ENCODE assay signal across 8 cellular contexts in genomic region chr7:25098096-25099046, GRCh38. TPM values are rescaled to one million over a fixed set of nuclear protein-coding genes. Genes with fewer than 3 reads are reported as not detected.
DNase-seq lines count a peak whose midpoint lies in the region; ATAC-seq and TF ChIP-seq lines count a peak whose summit lies in the region.

No MANE protein-coding gene starts in this region.

- no peaks in the 10 kb centered on the region for H3K4me1 ChIP-seq in Panc1 (ENCODE audit: control insufficient read depth, insufficient read depth, low read length)
- peaks cover 0 to 3% of the 10 kb centered on the region in 2 donors for H3K4me1 ChIP-seq in neuronal stem cell (ENCODE audit: control insufficient read depth in 2 of 2, insufficient read depth in 1 of 2, low read depth in 1 of 2, low read length in 2 of 2)
- H3K4me1 ChIP-seq in thyroid gland = no peaks in the 10 kb centered on the region

- no peaks in the 10 kb centered on the region for H3K27me3 Mint-ChIP-seq in activated T-cell treated with anti-CD3 and anti-CD28 coated beads, Interleukin-2, amount 50 U/mL, for 72 hours (ENCODE audit: low read depth)

- H4K8ac ChIP-seq in neuronal stem cell (ENCODE audit: low read depth, low read length) = no peak overlapping the region

- no peak overlapping the region for H3K27ac Mint-ChIP-seq in activated T-cell treated with anti-CD3 and anti-CD28 coated beads, Interleukin-2, amount 50 U/mL, for 72 hours

- H3K27me3 ChIP-seq in BJ (ENCODE audit: control insufficient read depth, insufficient read depth, low read length) (no peaks in the 10 kb centered on the region), Panc1 (ENCODE audit: control insufficient read depth, insufficient read depth, low read length) (no peaks in the 10 kb centered on the region), neuronal stem cell (ENCODE audit: control insufficient read depth in 3 of 3, insufficient read depth in 3 of 3, low read depth in 1 of 3, low read length in 3 of 3) (peaks cover 0 to 5% (median 0%) of the 10 kb centered on the region in 3 experiments), thyroid gland (no peaks in the 10 kb centered on the region)

- no peaks in the 10 kb centered on the region for H3K36me3 Mint-ChIP-seq in activated T-cell treated with anti-CD3 and anti-CD28 coated beads, Interleukin-2, amount 50 U/mL, for 72 hours (ENCODE audit: insufficient read depth in 2 of 2)

- intact Hi-C loops in Panc1 (cut with micrococcal nuclease; ENCODE audit: unreplicated experiment) = loop anchor here (1.0 to 10.0 kb wide), 2 partner anchors 286 to 384 kb away; no protein-coding TSS in a partner anchor
- intact Hi-C loops in thyroid gland (cut with DNase I) = no loop called here

- H3K9me3 Mint-ChIP-seq in activated T-cell treated with anti-CD3 and anti-CD28 coated beads, Interleukin-2, amount 50 U/mL, for 72 hours = no peaks in the 10 kb centered on the region

- no peak overlapping the region for H3K4me2 ChIP-seq in neuronal stem cell (ENCODE audit: insufficient read depth, low read length, poor library complexity, severe bottlenecking)

- POLR2A ChIA-PET in BJ (lab: Charles Lee) = no interaction called here
- POLR2A ChIA-PET in Panc1 (lab: Charles Lee) = interaction anchor here (0.7 to 1.3 kb wide), 2 partner anchors 27 to 90 kb away, joined by 6 to 8 read pairs; no protein-coding TSS in a partner anchor

- no peak overlapping the region for H3K4me3 Mint-ChIP-seq in activated T-cell treated with anti-CD3 and anti-CD28 coated beads, Interleukin-2, amount 50 U/mL, for 72 hours

- H2BK12ac ChIP-seq in neuronal stem cell (ENCODE audit: low read length) = no peak overlapping the region

- H2BK15ac ChIP-seq in neuronal stem cell (ENCODE audit: low read length) = no peak overlapping the region

- H3K79me1 ChIP-seq in neuronal stem cell (ENCODE audit: low read depth, low read length) = no peaks in the 10 kb centered on the region

- WGBS in neuronal stem cell (ENCODE audit: extremely low coverage in 2 of 2, insufficient read length in 2 of 2, insufficient replicate concordance in 1 of 2), 2 donors = no CpG with 5 or more reads among the region's 11 CpGs
- 34 to 35% methylated on average over 11 of the region's 11 CpGs for WGBS in thyroid gland, 2 donors

- H2BK120ac ChIP-seq in neuronal stem cell (ENCODE audit: low read depth, low read length) = no peak overlapping the region

- peak; percentile 65 for ATAC-seq in GM19372 (IDR thresholded peaks at IDR 0.05; ENCODE audit: low read depth, unreplicated experiment)
- ATAC-seq in Panc1 = peak; percentile 88
- peak; percentile 74 to 79 for ATAC-seq in activated T-cell treated with anti-CD3 and anti-CD28 coated beads, Interleukin-2, amount 50 U/mL, for 72 hours (replicated peaks in 1 of 2)

- H3K4me1 Mint-ChIP-seq in activated T-cell treated with anti-CD3 and anti-CD28 coated beads, Interleukin-2, amount 50 U/mL, for 72 hours (ENCODE audit: low read depth) = peaks cover 13% of the 10 kb centered on the region

- H2AFZ ChIP-seq in neuronal stem cell (ENCODE audit: low read length) = peak overlapping the region; percentile 42

- CTCF ChIA-PET in BJ (lab: Yijun Ruan, JAX) (interaction anchor here (0.6 to 14.8 kb wide), 41 partner anchors 8 to 1519 kb away, joined by 3 to 355 read pairs (median 4); partner anchors contain the start of genes CYCS and OSBPL3), Panc1 (lab: Charles Lee) (interaction anchor here (0.5 to 1.7 kb wide), 4 partner anchors 14 to 286 kb away, joined by 3 to 12 read pairs (median 4); a partner anchor contains a TSS)

- H2BK5ac ChIP-seq in neuronal stem cell (ENCODE audit: low read length) = no peak overlapping the region

- no peak overlapping the region for H3K18ac ChIP-seq in neuronal stem cell (ENCODE audit: low read length)

- H3K4me3 ChIP-seq in BJ (ENCODE audit: low read depth, low read length) = no peak overlapping the region
- no peak overlapping the region for H3K4me3 ChIP-seq in Panc1 (ENCODE audit: low read depth in 2 of 2, low read length in 2 of 2)
- H3K4me3 ChIP-seq in neuronal stem cell (ENCODE audit: low read length in 2 of 2) = no peak overlapping the region
- H3K4me3 ChIP-seq in thyroid gland (replicated peaks in 1 of 3) = no peak overlapping the region

- TF ChIP-seq POLR2A in thyroid gland (IDR thresholded peaks at IDR 0.05) = no peak

- no peak overlapping the region for H3K4ac ChIP-seq in neuronal stem cell (ENCODE audit: low read length)

- in situ Hi-C loops in Panc1 (cut with HindIII; ENCODE audit: low pct_unique_long_range_greater_than_20kb, low sequenced_read_pairs) = no loop called here

- no peak overlapping the region for H3K14ac ChIP-seq in neuronal stem cell (ENCODE audit: low read length)

- H3K9ac ChIP-seq in neuronal stem cell (ENCODE audit: low read depth, low read length, poor library complexity) = no peak overlapping the region

- BruUV-seq in Panc1 (replicated peaks; lab: Mats Ljungman, UMichigan) = no TSS peak

- no peak overlapping the region for H4K91ac ChIP-seq in neuronal stem cell (ENCODE audit: low read depth, low read length, poor library complexity)

- no peaks in the 10 kb centered on the region for H3K9me3 ChIP-seq in Panc1 (ENCODE audit: control insufficient read depth, insufficient read depth, low read depth, low read length)
- H3K9me3 ChIP-seq in neuronal stem cell (replicated peaks in 1 of 2; ENCODE audit: control insufficient read depth in 2 of 2, insufficient read depth in 1 of 2, low read depth in 1 of 2, low read length in 2 of 2) = no peaks in the 10 kb centered on the region
- H3K9me3 ChIP-seq in thyroid gland = no peaks in the 10 kb centered on the region

- DNase-seq in BJ (ENCODE audit: low read depth) (no peak), HUDEP-2 (lab: John Stamatoyannopoulos, UW; ENCODE audit: unreplicated experiment in 76 of 76) (peak in 49 of 76 experiments; percentile 5 to 69 (median 35)), Panc1 (ENCODE audit: low read depth, low spot score) (no peak), fibroblast of the conjunctiva (ENCODE audit: low read depth) (peak; percentile 68), neuronal stem cell (ENCODE audit: low spot score) (peak; percentile 46), thyroid gland (peak; percentile 42 to 53)
- peak; percentile 59 to 63 for DNase-seq in activated T-cell treated with anti-CD3 and anti-CD28 coated beads, Interleukin-2, amount 50 U/mL, for 72 hours

- TF ChIP-seq CTCF in BJ (IDR thresholded peaks at IDR 0.05; ENCODE audit: insufficient read depth, low read depth, low read length) (peak; percentile 95), Panc1 (IDR thresholded peaks at IDR 0.05) (peak; percentile 98), thyroid gland (IDR thresholded peaks at IDR 0.05) (peak; percentile 42 to 90 (median 64))

- no peak overlapping the region for H2AK5ac ChIP-seq in neuronal stem cell (ENCODE audit: low read depth, low read length)

- no peaks in the 10 kb centered on the region for H3K36me3 ChIP-seq in BJ (ENCODE audit: control insufficient read depth, insufficient read depth, low read length)
- no peaks in the 10 kb centered on the region for H3K36me3 ChIP-seq in Panc1 (ENCODE audit: control insufficient read depth, insufficient read depth, low read length)
- no peaks in the 10 kb centered on the region for H3K36me3 ChIP-seq in neuronal stem cell (replicated peaks in 1 of 2; ENCODE audit: control insufficient read depth in 2 of 2, insufficient read depth in 2 of 2, low read length in 2 of 2)
- H3K36me3 ChIP-seq in thyroid gland = no peaks in the 10 kb centered on the region

- H3K23ac ChIP-seq in neuronal stem cell (ENCODE audit: low read depth, low read length, poor library complexity) = no peak overlapping the region

- H3K27ac ChIP-seq in Panc1 (ENCODE audit: low read length) = no peak overlapping the region
- no peak overlapping the region for H3K27ac ChIP-seq in neuronal stem cell (replicated peaks; ENCODE audit: low read length)
- H3K27ac ChIP-seq in thyroid gland = no peak overlapping the region

RNA-seq across cellular contexts. Expression of gene CYCS, which starts 26.7 kb away (rescaled TPM):
- polyA plus RNA-seq in BJ (2011; rRNA removed) = 19.4 and 55.1 TPM in 2 replicates
- 6.3 and 9.7 TPM in 2 replicates for polyA minus RNA-seq in BJ (2011; rRNA and poly(A)+ RNA removed)
- total RNA-seq in Panc1 (2021; ENCODE audit: unreplicated experiment) (245 TPM), thyroid gland (10 to 100 TPM; 35.3 to 76.2 (median 53.4) TPM)
- polyA plus RNA-seq in Panc1 (2012; ENCODE audit: insufficient read length) = 209 TPM
- total RNA-seq in activated T-cell treated with anti-CD3 and anti-CD28 coated beads, Interleukin-2, amount 50 U/mL, for 72 hours = 100 to 1,000 TPM; 147 to 158 TPM
- 86.0 TPM for polyA plus RNA-seq in neuronal stem cell (2013, experiment 1 of 2)
- polyA plus RNA-seq in neuronal stem cell (2013, experiment 2 of 2) = 89.2 TPM

Comparison
In these comparisons a context has a peak if more than half of its experiments do, and no peak if none do; other contexts are left out.
1. DNase-seq: peak in HUDEP-2 (49 of 76), activated T-cell treated with anti-CD3 and anti-CD28 coated beads, Interleukin-2, amount 50 U/mL, for 72 hours (2 of 2), fibroblast of the conjunctiva (single experiment), neuronal stem cell (single experiment) and thyroid gland (2 of 2); none in BJ (single experiment) and Panc1 (single experiment).
2. Peak in every context shown above with its lines, with median percentiles within 50 percentile points of each other: CTCF ChIP-seq and ATAC-seq.